Comparison of ENCODE assay signal across 8 cellular contexts in genomic region chr19:19866599-19867248, GRCh38. TPM values are rescaled to one million over a fixed set of nuclear protein-coding genes. Genes with fewer than 3 reads are reported as not detected.
A peak's percentile ranks its signal among the peaks of the same experiment; 100 is the strongest.
DNase-seq lines count a peak whose midpoint lies in the region; ATAC-seq, FAIRE-seq and TF ChIP-seq lines count a peak whose summit lies in the region.

No MANE protein-coding gene starts in this region.

- peaks cover 11% of the 10 kb centered on the region for H3K79me2 ChIP-seq in PC-3 (ENCODE audit: low read length)

- H3K4me2 ChIP-seq in PC-3 (ENCODE audit: low read length), result peak overlapping the region; percentile 73

- no peak overlapping the region for H3K27ac ChIP-seq in PC-3 (ENCODE audit: low read length)
- H3K27ac ChIP-seq in left ventricle myocardium inferior (replicated peaks), result peak overlapping the region; percentile 95
- H3K27ac ChIP-seq in rectal smooth muscle tissue (ENCODE audit: low read depth, low read length), result peak overlapping the region; percentile 92

- no peak for TF ChIP-seq POLR2A in GM12892 (IDR thresholded peaks at IDR 0.05; ENCODE audit: low read depth, low read length)

- H2AFZ ChIP-seq in PC-3 (ENCODE audit: low read length), result peak overlapping the region; percentile 79

- no peaks in the 10 kb centered on the region for H3K9me2 ChIP-seq in PC-3 (replicated peaks; ENCODE audit: low read length)

- no peaks in the 10 kb centered on the region for H3K27me3 ChIP-seq in PC-3 (ENCODE audit: low read length)
- H3K27me3 ChIP-seq in left ventricle myocardium inferior (ENCODE audit: low read depth), result no peaks in the 10 kb centered on the region
- H3K27me3 ChIP-seq in rectal smooth muscle tissue (ENCODE audit: control insufficient read depth, insufficient read depth, low read length), result no peaks in the 10 kb centered on the region

- FAIRE-seq in GM12892 (lab: Jason Lieb, UNC), result peak; percentile 38

- no peaks in the 10 kb centered on the region for H4K20me1 ChIP-seq in PC-3 (ENCODE audit: low read length)

- no peaks in the 10 kb centered on the region for H3F3A ChIP-seq in PC-3 (ENCODE audit: low read length, unreplicated experiment)

- BruUV-seq in PC-3 (replicated peaks; lab: Mats Ljungman, UMichigan), result no TSS peak

- POLR2A ChIA-PET in PC-3 (lab: Charles Lee; ENCODE audit: unreplicated experiment), result no interaction called here

- H3K36me3 ChIP-seq in PC-3 (ENCODE audit: low read depth, low read length) (peaks cover 16% of the 10 kb centered on the region), left ventricle myocardium inferior (no peaks in the 10 kb centered on the region), rectal smooth muscle tissue (ENCODE audit: control insufficient read depth, insufficient read depth, low read length) (peaks cover under 1% of the 10 kb centered on the region)

- CTCF ChIA-PET in PC-3 (lab: Charles Lee), result no interaction called here

- TF ChIP-seq CTCF in PC-3 (conservative IDR thresholded peaks at IDR 0.05; ENCODE audit: low read depth, low read length), result no peak
- TF ChIP-seq CTCF in left ventricle myocardium inferior (IDR thresholded peaks at IDR 0.05; ENCODE audit: borderline replicate concordance), result no peak

- no peak for ATAC-seq in PC-3
- no peak for ATAC-seq in GM21619 (IDR thresholded peaks at IDR 0.05; ENCODE audit: unreplicated experiment)
- no peak for ATAC-seq in HG03432 (IDR thresholded peaks at IDR 0.05; ENCODE audit: unreplicated experiment)
- ATAC-seq in HG02610 (IDR thresholded peaks at IDR 0.05; ENCODE audit: unreplicated experiment), result no peak

- H3K9me3 ChIP-seq in PC-3 (ENCODE audit: low read length) (peaks cover 30% of the 10 kb centered on the region), left ventricle myocardium inferior (replicated peaks) (no peaks in the 10 kb centered on the region)

- H3K4me1 ChIP-seq in PC-3 (ENCODE audit: insufficient read depth, low read length) (no peaks in the 10 kb centered on the region), left ventricle myocardium inferior (peaks cover 62% of the 10 kb centered on the region), rectal smooth muscle tissue (ENCODE audit: control insufficient read depth, insufficient read depth, low read length) (peaks cover 4% of the 10 kb centered on the region)

- H3K9ac ChIP-seq in PC-3 (ENCODE audit: low read length) (peak overlapping the region; percentile 65; the same call in 1 of the 2 replicates), rectal smooth muscle tissue (ENCODE audit: low read length) (peak overlapping the region; percentile 77)

- H3K4me3 ChIP-seq in PC-3 (ENCODE audit: low read length) (peak overlapping the region; percentile 77), left ventricle myocardium inferior (peak overlapping the region; percentile 85), rectal smooth muscle tissue (ENCODE audit: low read length) (peak overlapping the region; percentile 90)

- DNase-seq in GM12892 (ENCODE audit: insufficient read length) (no peak), PC-3 (no peak), left ventricle myocardium inferior (no peak)
- peak; percentile 53 for DNase-seq in activated naive CD4-positive, alpha-beta T cell treated with Interleukin-2 at 50 U/mL for 16 hours

- intact Hi-C loops in PC-3 (cut with micrococcal nuclease) (loop anchor here (10.0 kb wide), 1 partner anchor 142 kb away; no protein-coding TSS in a partner anchor), left ventricle myocardium inferior (cut with micrococcal nuclease) (no loop called here)

RNA-seq across cellular contexts. Expression of gene ZNF253, which starts 1.0 kb away (rescaled TPM):
- 3.5 TPM for polyA plus RNA-seq in GM12892 (2012; ENCODE audit: missing spikeins)
- 0.75 and 1.1 TPM in 2 replicates for total RNA-seq in PC-3 (2014; rRNA removed)
- total RNA-seq in left ventricle myocardium inferior, result 9.2 TPM

RNA-seq across cellular contexts. Expression of gene ZNF93, which starts 34.0 kb away (rescaled TPM):
- 13.8 TPM for polyA plus RNA-seq in GM12892 (2012; ENCODE audit: missing spikeins)
- total RNA-seq in PC-3 (2014; rRNA removed), result 0.40 and 1.7 TPM in 2 replicates
- 1.3 TPM for total RNA-seq in left ventricle myocardium inferior

RNA-seq across cellular contexts. Expression of gene ZNF506, which starts 45.2 kb away (rescaled TPM):
- 9.8 TPM for polyA plus RNA-seq in GM12892 (2012; ENCODE audit: missing spikeins)
- 2.4 TPM in 1 of 2 replicates, not detected in the other for total RNA-seq in PC-3 (2014; rRNA removed)
- total RNA-seq in left ventricle myocardium inferior, result 10.0 TPM
